ENCODE assay signal across 21 cellular contexts in genomic region chr21:45334591-45335081, GRCh38. TPM values are rescaled to one million over a fixed set of nuclear protein-coding genes. Genes with fewer than 3 reads are reported as not detected.
DNase-seq lines count a peak whose midpoint lies in the region; ATAC-seq and TF ChIP-seq lines count a peak whose summit lies in the region.
"Had no signal": no experiment of that assay in that cellular context is flagged by ENCODE, and none has a peak within 500 bp of the region (broad histone marks: within the 10 kb centered on the region; RNA-seq: fewer than 3 reads in every experiment).

No MANE protein-coding gene starts in this region.

- no peak overlapping the region for H3K23ac ChIP-seq in H9 (ENCODE audit: insufficient read length, low read depth, low read length)

- ATAC-seq in WTC11, result no peak
- ATAC-seq: stimulated activated naive B cell treated with anti-CD40 and anti-IgM and Interleukin-4, amounts not matched to agents 10 μg/mL and 1 μg/mL and 100 μg/mL, for 72 hours had no signal

- H4K5ac ChIP-seq in H9 (ENCODE audit: insufficient read length, low read depth, low read length), result no peak overlapping the region

- H3K18ac ChIP-seq in H9 (ENCODE audit: insufficient read length, low read depth, low read length), result peak overlapping the region; percentile 35

- H3T11ph ChIP-seq in H9 (ENCODE audit: low read length), result no peak overlapping the region

- H3K27ac ChIP-seq in H9 (ENCODE audit: insufficient read length, low read depth, low read length), result no peak overlapping the region
- H3K27ac ChIP-seq: colonic mucosa, foreskin keratinocyte, thoracic aorta had no signal

- no peaks in the 10 kb centered on the region for H3K36me3 Mint-ChIP-seq in H9 (ENCODE audit: insufficient read depth in 1 of 3, low read depth in 3 of 3)
- no peaks in the 10 kb centered on the region for H3K36me3 Mint-ChIP-seq in WTC11
- H3K36me3 Mint-ChIP-seq: CD4-positive, alpha-beta memory T cell; stimulated activated naive B cell treated with anti-CD40 and anti-IgM and Interleukin-4, amounts not matched to agents 10 μg/mL and 1 μg/mL and 100 μg/mL, for 72 hours had no signal

- H3K14ac ChIP-seq in H9 (ENCODE audit: insufficient read depth, low read length), result no peak overlapping the region

- H3K9me3 Mint-ChIP-seq in H9 (peaks cover 0 to 3% of the 10 kb centered on the region in 2 experiments; a peak in 3 of 5 replicates), WTC11 (no peaks in the 10 kb centered on the region)
- H3K9me3 Mint-ChIP-seq: CD4-positive, alpha-beta memory T cell; IgD-negative memory B cell; stimulated activated naive B cell treated with anti-CD40 and anti-IgM and Interleukin-4, amounts not matched to agents 10 μg/mL and 1 μg/mL and 100 μg/mL, for 72 hours had no signal

- peaks cover 2% of the 10 kb centered on the region; the same call in 1 of the 2 replicates for H3K4me1 ChIP-seq in H9 (ENCODE audit: insufficient read depth, low read length)
- H3K4me1 ChIP-seq: colonic mucosa had no signal

- WGBS in H9 (ENCODE audit: extremely low coverage, insufficient read length, low lambda C conversion rate), result no CpG with 5 or more reads among the region's 9 CpGs

- no peak overlapping the region for H4K91ac ChIP-seq in H9 (ENCODE audit: insufficient read length, low read depth, low read length)

- peaks cover 19% of the 10 kb centered on the region for H3K27me3 Mint-ChIP-seq in H9 (ENCODE audit: low read depth)
- no peaks in the 10 kb centered on the region; the same call in none of the 2 replicates for H3K27me3 Mint-ChIP-seq in WTC11 (ENCODE audit: low read depth)

- no peak overlapping the region for H4K8ac ChIP-seq in H9 (replicated peaks; ENCODE audit: insufficient read length, low read depth, low read length)

- H3K27me3 ChIP-seq in H9 (ENCODE audit: insufficient read depth, low read length), result no peaks in the 10 kb centered on the region
- H3K27me3 ChIP-seq: colonic mucosa had no signal

- H3K56ac ChIP-seq in H9 (ENCODE audit: insufficient read length, low read depth, low read length), result no peak overlapping the region

- no peak overlapping the region for H3K4me2 ChIP-seq in H9 (ENCODE audit: insufficient read depth, insufficient read length, low read length)

- no peak overlapping the region for H2BK12ac ChIP-seq in H9 (ENCODE audit: insufficient read length, low read depth, low read length)

- no peak overlapping the region for H2BK120ac ChIP-seq in H9 (ENCODE audit: low read depth, low read length, poor library complexity, severe bottlenecking)

- no peaks in the 10 kb centered on the region for H3K23me2 ChIP-seq in H9 (ENCODE audit: insufficient read length, low read depth, low read length, poor library complexity, severe bottlenecking)

- H2AFZ ChIP-seq in H9 (ENCODE audit: low read length), result no peak overlapping the region

- no peak overlapping the region for H2AK5ac ChIP-seq in H9 (ENCODE audit: insufficient read length, low read length)

- no peaks in the 10 kb centered on the region for H3K9me3 ChIP-seq in H9 (ENCODE audit: control insufficient read depth, low read depth, low read length)
- H3K9me3 ChIP-seq: colonic mucosa, thoracic aorta had no signal

- no peak overlapping the region for H3K9ac ChIP-seq in H9 (ENCODE audit: extremely low read depth, insufficient read length, low read length)

- H3K4me3 Mint-ChIP-seq in H9 (no peak overlapping the region), WTC11 (no peak overlapping the region)
- H3K4me3 Mint-ChIP-seq: CD4-positive, alpha-beta memory T cell; IgD-negative memory B cell; stimulated activated naive B cell treated with anti-CD40 and anti-IgM and Interleukin-4, amounts not matched to agents 10 μg/mL and 1 μg/mL and 100 μg/mL, for 72 hours had no signal

- no peak overlapping the region for H3K4ac ChIP-seq in H9 (ENCODE audit: low read depth, low read length)

- no peak overlapping the region for H2BK15ac ChIP-seq in H9 (ENCODE audit: low read depth, low read length)

- H3K27ac Mint-ChIP-seq in H9, result no peak overlapping the region; a peak in 1 of 7 replicates
- H3K27ac Mint-ChIP-seq in WTC11, result peak overlapping the region; percentile 44; the same call in 1 of the 2 replicates
- H3K27ac Mint-ChIP-seq: IgD-negative memory B cell; stimulated activated naive B cell treated with anti-CD40 and anti-IgM and Interleukin-4, amounts not matched to agents 10 μg/mL and 1 μg/mL and 100 μg/mL, for 72 hours had no signal

- H4K20me1 ChIP-seq in H9 (ENCODE audit: control insufficient read depth, insufficient read depth, insufficient read length), result no peaks in the 10 kb centered on the region

- no peak overlapping the region for H2BK5ac ChIP-seq in H9 (ENCODE audit: insufficient read length, low read length)

- DNase-seq in H9 (peak; percentile 10), WTC11 (ENCODE audit: low spot score) (no peak), medulla oblongata (ENCODE audit: extremely low spot score) (peak; percentile 26), retina (peak; percentile 8), NCI-H2171 (lab: John Stamatoyannopoulos, UW) (no peak), 8988T (no peak), NCI-H1694 (lab: John Stamatoyannopoulos, UW) (no peak)
- DNase-seq: activated CD4-positive, alpha-beta T cell treated with anti-CD3 and anti-CD28 coated beads, Interleukin-2, amount 50 U/mL, for 48 hours; activated CD4-positive, CD25-positive, alpha-beta regulatory T cell; CD4-positive, alpha-beta memory T cell; colonic mucosa; effector memory CD4-positive, alpha-beta T cell; foreskin keratinocyte; NCI-H1105 treated with DMSO at 0.1 percent for 48 hours; NCI-H2081; NCI-H345; NCI-H748 treated with DMSO at 0.1 percent for 48 hours; stimulated activated CD4-positive, alpha-beta T cell treated with anti-CD3 and anti-CD28 coated beads, Interleukin-4, amount 100 ng/mL, for 24 hours; stimulated activated naive B cell treated with anti-CD40 and anti-IgM and Interleukin-4, amounts not matched to agents 10 μg/mL and 1 μg/mL and 100 μg/mL, for 72 hours had no signal

- H3K79me1 ChIP-seq in H9 (ENCODE audit: insufficient read depth, low read depth, low read length, poor library complexity, severe bottlenecking), result no peaks in the 10 kb centered on the region

- no peaks in the 10 kb centered on the region for H3K79me2 ChIP-seq in H9 (ENCODE audit: insufficient read depth, low read length)

- peaks cover 44 to 52% of the 10 kb centered on the region in 2 experiments for H3K4me1 Mint-ChIP-seq in H9
- peaks cover 28% of the 10 kb centered on the region for H3K4me1 Mint-ChIP-seq in WTC11
- H3K4me1 Mint-ChIP-seq: stimulated activated naive B cell treated with anti-CD40 and anti-IgM and Interleukin-4, amounts not matched to agents 10 μg/mL and 1 μg/mL and 100 μg/mL, for 72 hours had no signal

- POLR2A ChIA-PET in WTC11 (lab: Charles Lee), result no interaction called here

- H2BK20ac ChIP-seq in H9 (ENCODE audit: low read depth, low read length, poor library complexity, severe bottlenecking), result no peak overlapping the region

- TF ChIP-seq CTCF in H9 (conservative IDR thresholded peaks at IDR 0.05), result no peak
- no peak for TF ChIP-seq CTCF in WTC11 (IDR thresholded peaks at IDR 0.05)

- CTCF ChIA-PET in WTC11 (lab: Charles Lee), result interaction anchor here (0.9 to 1.9 kb wide), 3 partner anchors 11 to 96 kb away, joined by 3 to 8 read pairs (median 5); no protein-coding TSS in a partner anchor

TF ChIP-seq in WTC11, 78 proteins besides CTCF, POLR2A, EP300 and RAD21 (continues in another document):
- TF ChIP-seq NFATC4 (CRISPR knock-in tag; IDR thresholded peaks at IDR 0.05) (no peak), NFYB (CRISPR knock-in tag; conservative IDR thresholded peaks at IDR 0.05; ENCODE audit: low read depth) (no peak), AFF4 (CRISPR knock-in tag; IDR thresholded peaks at IDR 0.05; ENCODE audit: borderline replicate concordance) (no peak), NR1H2 (CRISPR knock-in tag; IDR thresholded peaks at IDR 0.05) (no peak), NR2C2 (CRISPR knock-in tag; IDR thresholded peaks at IDR 0.05) (no peak), E2F5 (CRISPR knock-in tag; IDR thresholded peaks at IDR 0.05) (no peak)

RNA-seq across cellular contexts. Expression of gene POFUT2, which starts 46.9 kb away (rescaled TPM):
- total RNA-seq in H9 (2021), result 32.1 and 34.8 TPM in 2 replicates
- total RNA-seq in WTC11 (2021), result 37.1 to 41.4 TPM (median 39.7 TPM) in 3 replicates

Comparison
In these comparisons a context has a peak if more than half of its experiments do, and no peak if none do; other contexts are left out.
1. DNase-seq: peak in H9 (single experiment), medulla oblongata (single experiment) and retina (single experiment); none in WTC11 (single experiment), NCI-H2171 (single experiment), 8988T (single experiment) and NCI-H1694 (single experiment).